In genomic region chr5:80243567-80243966, GRCh38 we compare ENCODE assay signal across 19 cellular contexts.
"Had no signal": no experiment of that assay in that cellular context is flagged by ENCODE, and none has a peak within 500 bp of the region (broad histone marks: within the 10 kb centered on the region; RNA-seq: fewer than 3 reads in every experiment).

No MANE protein-coding gene starts in this region.

- H3K4me3 Mint-ChIP-seq: neural crest cell; stimulated activated memory B cell treated with anti-CD40 and anti-IgM and Interleukin-4, amounts not matched to agents 10 μg/mL and 1 μg/mL and 100 μg/mL, for 72 hours; stimulated activated naive CD8-positive, alpha-beta T cell treated with anti-CD3 and anti-CD28 coated beads, Interleukin-15, Interleukin-2, amounts not matched to agents 100 ng/mL and 50 ng/mL, for 24 hours had no signal

- H3K36me3 ChIP-seq: tibial artery, vagina had no signal

- ATAC-seq: sciatic nerve; stimulated activated memory B cell treated with anti-CD40 and anti-IgM and Interleukin-4, amounts not matched to agents 10 μg/mL and 1 μg/mL and 100 μg/mL, for 72 hours; upper lobe of right lung had no signal

- H3K27me3 ChIP-seq: spleen, tibial artery, upper lobe of right lung, vagina had no signal

- DNase-seq: effector CD4-positive, alpha-beta T cell; foreskin melanocyte; head of caudate nucleus; hippocampal formation; kidney glomerular epithelial cell; mesendoderm; naive B cell; posterior cingulate gyrus; spleen; stimulated activated CD4-positive, alpha-beta T cell treated with anti-CD3 and anti-CD28 coated beads, Interleukin-15, amount 100 ng/mL, for 24 hours; stimulated activated CD4-positive, alpha-beta T cell treated with anti-CD3 and anti-CD28 coated beads, Interleukin-1b, Interleukin-23, amount 100 ng/mL, for 48 hours; stimulated activated CD4-positive, alpha-beta T cell treated with anti-CD3 and anti-CD28 coated beads, Interleukin-4, amount 100 ng/mL, for 24 hours; upper lobe of right lung had no signal

- H3K27me3 Mint-ChIP-seq: naive B cell; stimulated activated memory B cell treated with anti-CD40 and anti-IgM and Interleukin-4, amounts not matched to agents 10 μg/mL and 1 μg/mL and 100 μg/mL, for 72 hours; stimulated activated naive CD8-positive, alpha-beta T cell treated with anti-CD3 and anti-CD28 coated beads, Interleukin-15, Interleukin-2, amounts not matched to agents 100 ng/mL and 50 ng/mL, for 24 hours had no signal

- H3K9me3 ChIP-seq: tibial artery, upper lobe of right lung, vagina had no signal

- H3K4me3 ChIP-seq: spleen, tibial artery, upper lobe of right lung, vagina had no signal

- H3K27ac ChIP-seq: spleen, tibial artery, upper lobe of right lung, vagina had no signal

- H3K27ac Mint-ChIP-seq: naive B cell; stimulated activated memory B cell treated with anti-CD40 and anti-IgM and Interleukin-4, amounts not matched to agents 10 μg/mL and 1 μg/mL and 100 μg/mL, for 72 hours had no signal
